19 cellular contexts compared by ENCODE assay signal in genomic region chr1:178034676-178035075, GRCh38. TPM values are rescaled to one million over a fixed set of nuclear protein-coding genes. Genes with fewer than 3 reads are reported as not detected.
"Had no signal": no experiment of that assay in that cellular context is flagged by ENCODE, and none has a peak within 500 bp of the region (broad histone marks: within the 10 kb centered on the region; RNA-seq: fewer than 3 reads in every experiment).

No MANE protein-coding gene starts in this region.

- H3K9me3 ChIP-seq: colonic mucosa, lower lobe of right lung, transverse colon had no signal

- ATAC-seq: activated CD8-positive, alpha-beta T cell treated with anti-CD3 and anti-CD28 coated beads for 36 hours; lower lobe of right lung; natural killer cell treated with Interleukin-12 subunit alpha and Interleukin-12 subunit beta and Interleukin-15 and Interleukin-18, amount 100 ng/mL, for 72 hours; SK-N-SH treated with all-trans-retinoic acid at 6 μM for 48 hours had no signal

- H3K36me3 ChIP-seq: colonic mucosa, lower lobe of right lung, transverse colon had no signal

- H3K27me3 ChIP-seq: colonic mucosa, transverse colon had no signal

- H3K4me3 ChIP-seq: colonic mucosa, lower lobe of right lung, transverse colon had no signal

- H3K4me1 ChIP-seq: colonic mucosa had no signal

- DNase-seq: activated CD4-positive, alpha-beta T cell treated with anti-CD3 and anti-CD28 coated beads for 48 hours; activated CD4-positive, CD25-positive, alpha-beta regulatory T cell; activated CD8-positive, alpha-beta T cell treated with anti-CD3 and anti-CD28 coated beads for 36 hours; activated naive CD4-positive, alpha-beta T cell treated with anti-CD3 and anti-CD28 coated beads for 36 hours; activated T-cell treated with anti-CD3 and anti-CD28 coated beads, Interleukin-2, amount 50 U/mL, for 24 hours; colonic mucosa; endodermal cell; foreskin fibroblast; lower lobe of right lung; retina; small intestine; stimulated activated CD4-positive, alpha-beta T cell treated with anti-CD3 and anti-CD28 coated beads, Interleukin-15, amount 100 ng/mL, for 24 hours; stimulated activated CD4-positive, alpha-beta T cell treated with anti-CD3 and anti-CD28 coated beads, Interleukin-2, amount 100 ng/mL, for 48 hours; T-helper 1 cell; T-helper 9 cell; transverse colon had no signal

- H3K27ac ChIP-seq: colonic mucosa, epithelial cell of prostate, lower lobe of right lung had no signal

RNA-seq across cellular contexts. Expression of gene RASAL2, which starts 59.2 kb away (rescaled TPM):
- total RNA-seq: activated CD8-positive, alpha-beta T cell treated with anti-CD3 and anti-CD28 coated beads for 36 hours; activated naive CD4-positive, alpha-beta T cell treated with anti-CD3 and anti-CD28 coated beads for 36 hours; natural killer cell treated with Interleukin-12 subunit alpha and Interleukin-12 subunit beta and Interleukin-15 and Interleukin-18, amount 100 ng/mL, for 72 hours had no signal
